ENCODE assay signal across 42 cellular contexts in the genomic region with DNA sequence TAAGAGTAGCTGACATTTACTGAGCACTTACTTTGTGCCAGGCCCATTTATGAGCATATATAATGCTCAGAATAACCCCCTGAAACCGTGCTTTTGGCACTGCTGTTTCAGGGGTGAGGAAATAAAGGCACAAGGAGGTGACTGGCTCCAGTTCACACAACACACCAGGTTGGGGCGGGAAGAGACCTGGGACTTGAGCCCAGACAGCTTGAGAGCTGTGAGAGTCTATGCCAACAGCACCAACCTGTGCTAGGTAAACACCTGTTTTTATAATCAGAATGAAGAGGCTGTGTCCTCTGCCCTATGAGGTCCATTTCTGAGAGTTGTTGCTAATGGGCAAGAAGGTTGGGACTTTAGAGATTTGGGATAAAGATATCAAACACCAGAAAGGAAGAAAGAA. TPM values are rescaled to one million over a fixed set of nuclear protein-coding genes. Genes with fewer than 3 reads are reported as not detected.
"Had no signal": no experiment of that assay in that cellular context is flagged by ENCODE, and none has a peak within 500 bp of the region (broad histone marks: within the 10 kb centered on the region; RNA-seq: fewer than 3 reads in every experiment).

No MANE protein-coding gene starts in this region.

- H2AFZ ChIP-seq: PC-9 had no signal

- DNase-seq: activated CD4-positive, alpha-beta T cell treated with anti-CD3 and anti-CD28 coated beads for 1 hour; activated CD4-positive, alpha-beta T cell treated with anti-CD3 and anti-CD28 coated beads for 48 hours; activated CD4-positive, alpha-beta T cell treated with anti-CD3 and anti-CD28 coated beads, Interleukin-2, amount 50 U/mL, for 4 hours; activated CD4-positive, CD25-positive, alpha-beta regulatory T cell; activated CD8-positive, alpha-beta T cell treated with anti-CD3 and anti-CD28 coated beads for 36 hours; activated effector memory CD4-positive, alpha-beta T cell treated with anti-CD3 and anti-CD28 coated beads, Interleukin-2, amount 50 U/mL, for 16 hours; activated naive CD4-positive, alpha-beta T cell; activated naive CD4-positive, alpha-beta T cell treated with anti-CD3 and anti-CD28 coated beads, Interleukin-2, amount 50 U/mL, for 16 hours; activated naive CD8-positive, alpha-beta T cell treated with anti-CD3 and anti-CD28 coated beads, Interleukin-2, amount 50 U/mL, for 24 hours; activated T-cell treated with anti-CD3 and anti-CD28 coated beads, Interleukin-2, amount 50 U/mL, for 1 hour; activated T-cell treated with anti-CD3 and anti-CD28 coated beads, Interleukin-2, amount 50 U/mL, for 72 hours; anterior cingulate cortex; caudate nucleus; cerebellar nuclear complex; MM.1S; MV-4-11; NCI-H1092; NCI-H1436 treated with DMSO at 0.1 percent for 48 hours; NCI-H1694 treated with DMSO at 0.1 percent for 48 hours; NCI-H2081; NCI-H2171 treated with DMSO at 0.1 percent for 48 hours; NCI-H2227 treated with DMSO at 0.1 percent for 48 hours; NCI-H446 treated with DMSO at 0.1 percent for 48 hours; NCI-H524; NCI-H69; PC-9; SIG-M5; T-cell; T-helper 2 cell; T-helper 9 cell had no signal

- H3K4me2 ChIP-seq: KMS-11, PC-9 had no signal

- H3K9me3 Mint-ChIP-seq: activated naive CD8-positive, alpha-beta T cell treated with anti-CD3 and anti-CD28 coated beads, Interleukin-2, amount 50 U/mL, for 24 hours; activated T-helper 17 cell treated with anti-CD3 and anti-CD28 coated beads, Interleukin-2, amount 50 U/mL, for 72 hours had no signal

- H3K27ac Mint-ChIP-seq: activated CD8-positive, alpha-beta T cell treated with anti-CD3 and anti-CD28 coated beads for 36 hours; activated naive CD8-positive, alpha-beta T cell treated with anti-CD3 and anti-CD28 coated beads, Interleukin-2, amount 50 U/mL, for 24 hours; activated T-cell treated with anti-CD3 and anti-CD28 coated beads, Interleukin-2, amount 50 U/mL, for 72 hours; activated T-helper 17 cell treated with anti-CD3 and anti-CD28 coated beads, Interleukin-2, amount 50 U/mL, for 72 hours; brain; T-cell had no signal

- H3K27ac ChIP-seq: KMS-11, PC-9, RWPE1, VCaP had no signal

- H3K4me3 ChIP-seq: PC-9 had no signal

- H3K4me3 Mint-ChIP-seq: activated CD8-positive, alpha-beta T cell treated with anti-CD3 and anti-CD28 coated beads for 36 hours; activated naive CD8-positive, alpha-beta T cell treated with anti-CD3 and anti-CD28 coated beads, Interleukin-2, amount 50 U/mL, for 24 hours; activated T-cell treated with anti-CD3 and anti-CD28 coated beads, Interleukin-2, amount 50 U/mL, for 72 hours; activated T-helper 17 cell treated with anti-CD3 and anti-CD28 coated beads, Interleukin-2, amount 50 U/mL, for 72 hours; brain; T-cell had no signal

- FAIRE-seq: bronchial epithelial cell, RCC 7860 had no signal

- H3K4me1 Mint-ChIP-seq: activated T-helper 17 cell treated with anti-CD3 and anti-CD28 coated beads, Interleukin-2, amount 50 U/mL, for 72 hours had no signal

- H3K36me3 Mint-ChIP-seq: brain had no signal

- H3K9ac ChIP-seq: KMS-11 had no signal

- ATAC-seq: activated CD8-positive, alpha-beta T cell treated with anti-CD3 and anti-CD28 coated beads for 36 hours; activated naive CD8-positive, alpha-beta T cell treated with anti-CD3 and anti-CD28 coated beads, Interleukin-2, amount 50 U/mL, for 24 hours; activated T-cell treated with anti-CD3 and anti-CD28 coated beads, Interleukin-2, amount 50 U/mL, for 72 hours; activated T-helper 17 cell treated with anti-CD3 and anti-CD28 coated beads, Interleukin-2, amount 50 U/mL, for 72 hours; Right ventricle myocardium inferior; SK-N-SH treated with all-trans-retinoic acid at 6 μM for 48 hours; T-cell had no signal

RNA-seq across cellular contexts. Expression of gene AZGP1, which starts 8.8 kb away (rescaled TPM):
- total RNA-seq: activated CD8-positive, alpha-beta memory T cell treated with anti-CD3 and anti-CD28 coated beads for 36 hours; activated CD8-positive, alpha-beta T cell treated with anti-CD3 and anti-CD28 coated beads for 36 hours; activated T-cell treated with anti-CD3 and anti-CD28 coated beads, Interleukin-2, amount 50 U/mL, for 72 hours; LHCN-M2; PC-9 had no signal

RNA-seq across cellular contexts. Expression of gene GJC3, which starts 55.2 kb away (rescaled TPM):
- total RNA-seq: activated T-helper 17 cell treated with anti-CD3 and anti-CD28 coated beads, Interleukin-2, amount 50 U/mL, for 72 hours; bronchial epithelial cell; LHCN-M2; OCI-LY7; PC-9 had no signal
